Comparison of ENCODE assay signal across 8 cellular contexts in genomic region chr1:160739098-160739511, GRCh38. TPM values are rescaled to one million over a fixed set of nuclear protein-coding genes. Genes with fewer than 3 reads are reported as not detected.
DNase-seq lines count a peak whose midpoint lies in the region; ATAC-seq and TF ChIP-seq lines count a peak whose summit lies in the region.

TSS of gene SLAMF7 (plus strand) at chr1:160739247. CDS start at chr1:160739302, 55 bp downstream.

- DNase-seq in activated gamma-delta T cell treated with Interleukin-2 at 50 U/mL for 16 hours: peak; percentile 43
- DNase-seq in activated gamma-delta T cell (lab: John Stamatoyannopoulos, UW): no peak
- DNase-seq in SK-MEL-5 (ENCODE audit: low read depth, low spot score): peak; percentile 54
- no peak for DNase-seq in brain microvascular endothelial cell
- DNase-seq in WTC11 (ENCODE audit: low spot score): no peak
- DNase-seq in SJCRH30: no peak

- H3K4me3 ChIP-seq in mucosa of rectum (ENCODE audit: low read length in 2 of 2): peak within 1 kb of the TSS; percentile 15 to 65
- no peak within 1 kb of the TSS for H3K4me3 ChIP-seq in brain microvascular endothelial cell (ENCODE audit: low read depth, low read length)
- H3K4me3 ChIP-seq in SJCRH30: no peak within 1 kb of the TSS

- in situ Hi-C loops in SK-MEL-5 (cut with HindIII; ENCODE audit: low pct_unique_long_range_greater_than_20kb, low sequenced_read_pairs): no loop called here
- in situ Hi-C loops in brain microvascular endothelial cell (cut with HindIII; ENCODE audit: low pct_ligation_motif_present, low sequenced_read_pairs): no loop called here

- peak within 1 kb of the TSS in 1 of 2 donors; percentile 34 for H3K9ac ChIP-seq in mucosa of rectum (ENCODE audit: low read depth in 1 of 2, low read length in 2 of 2)

- H3K27me3 ChIP-seq in mucosa of rectum (ENCODE audit: control insufficient read depth in 2 of 2, insufficient read depth in 2 of 2, low read length in 2 of 2) (no peaks in the 10 kb centered on the region), brain microvascular endothelial cell (replicated peaks) (no peaks in the 10 kb centered on the region), SJCRH30 (no peaks in the 10 kb centered on the region)

- no peak within 1 kb of the TSS for H3K27ac Mint-ChIP-seq in WTC11

- H3K36me3 Mint-ChIP-seq in WTC11: peaks cover 20% of the 10 kb centered on the region

- POLR2A ChIA-PET in WTC11 (lab: Charles Lee): no interaction called here

- ATAC-seq in HG02943 (IDR thresholded peaks at IDR 0.05; ENCODE audit: low read depth, unreplicated experiment): peak; percentile 55
- ATAC-seq in WTC11: no peak

- CTCF ChIA-PET in WTC11 (lab: Charles Lee): interaction anchor here (2.0 kb wide), 1 partner anchor 38 kb away, joined by 4 read pairs; no protein-coding TSS in a partner anchor

- TF ChIP-seq CTCF in brain microvascular endothelial cell (IDR thresholded peaks at IDR 0.05; ENCODE audit: low read depth, low read length, missing control alignments): no peak
- TF ChIP-seq CTCF in WTC11 (IDR thresholded peaks at IDR 0.05): no peak

- H3K4me1 ChIP-seq in mucosa of rectum (ENCODE audit: control insufficient read depth in 2 of 2, insufficient read depth in 2 of 2, low read length in 2 of 2) (no peaks in the 10 kb centered on the region), SJCRH30 (peaks cover 12% of the 10 kb centered on the region)

- no peaks in the 10 kb centered on the region for H3K36me3 ChIP-seq in mucosa of rectum (ENCODE audit: control insufficient read depth in 2 of 2, insufficient read depth in 2 of 2, low read length in 2 of 2)
- no peaks in the 10 kb centered on the region for H3K36me3 ChIP-seq in brain microvascular endothelial cell (replicated peaks)
- no peaks in the 10 kb centered on the region for H3K36me3 ChIP-seq in SJCRH30

- H3K9me3 Mint-ChIP-seq in WTC11: peaks cover 35% of the 10 kb centered on the region

- H3K27me3 Mint-ChIP-seq in WTC11 (ENCODE audit: low read depth): peaks cover 9% of the 10 kb centered on the region; the same call in 1 of the 2 replicates

- H3K4me3 Mint-ChIP-seq in WTC11: no peak within 1 kb of the TSS

- no peaks in the 10 kb centered on the region for H3K9me3 ChIP-seq in mucosa of rectum (ENCODE audit: control insufficient read depth in 2 of 2, low read length in 2 of 2)
- H3K9me3 ChIP-seq in SJCRH30 (replicated peaks): no peaks in the 10 kb centered on the region

- H3K4me1 Mint-ChIP-seq in WTC11: no peaks in the 10 kb centered on the region

- H3K27ac ChIP-seq in mucosa of rectum (ENCODE audit: low read depth in 2 of 2, low read length in 2 of 2): peak within 1 kb of the TSS; percentile 47 to 49
- H3K27ac ChIP-seq in brain microvascular endothelial cell: no peak within 1 kb of the TSS
- no peak within 1 kb of the TSS for H3K27ac ChIP-seq in SJCRH30

TF ChIP-seq in WTC11, 78 proteins besides CTCF, POLR2A, EP300 and RAD21 (continues in another document):
- TF ChIP-seq ZNF281 (CRISPR knock-in tag; IDR thresholded peaks at IDR 0.05): no peak
- no peak for TF ChIP-seq ZNF232 (CRISPR knock-in tag; IDR thresholded peaks at IDR 0.05)
- TF ChIP-seq GABPB1 (CRISPR knock-in tag; IDR thresholded peaks at IDR 0.05): no peak
- TF ChIP-seq USF2 (CRISPR knock-in tag; IDR thresholded peaks at IDR 0.05): no peak
- no peak for TF ChIP-seq SMAD4 (CRISPR knock-in tag; IDR thresholded peaks at IDR 0.05)
- no peak for TF ChIP-seq CDX4 (CRISPR knock-in tag; IDR thresholded peaks at IDR 0.05; ENCODE audit: borderline replicate concordance)
- TF ChIP-seq ZNF512 (CRISPR knock-in tag; IDR thresholded peaks at IDR 0.05; ENCODE audit: borderline replicate concordance): no peak
- TF ChIP-seq ESRRA (CRISPR knock-in tag; IDR thresholded peaks at IDR 0.05; ENCODE audit: borderline replicate concordance): no peak
- no peak for TF ChIP-seq ZBTB21 (CRISPR knock-in tag; IDR thresholded peaks at IDR 0.05; ENCODE audit: borderline replicate concordance)
- TF ChIP-seq FOXP4 (CRISPR knock-in tag; IDR thresholded peaks at IDR 0.05): no peak
- TF ChIP-seq ZNF671 (CRISPR knock-in tag; IDR thresholded peaks at IDR 0.05): no peak
- no peak for TF ChIP-seq ZNF425 (CRISPR knock-in tag; conservative IDR thresholded peaks at IDR 0.05)

RNA-seq across cellular contexts. Expression of gene SLAMF7, which starts in this region (rescaled TPM):
- 7.9 TPM in 2 replicates for total RNA-seq in SK-MEL-5 (2014; rRNA removed; shearing (Covaris generic))
- polyA plus RNA-seq in SK-MEL-5 (2015; cell fraction: cytosol; rRNA removed): 7.4 and 8.0 TPM in 2 replicates
- polyA plus RNA-seq in SK-MEL-5 (2015; cell fraction: nucleus; rRNA removed): 5.5 and 6.7 TPM in 2 replicates
- 0.07 to 0.15 TPM in 2 of 3 replicates, not detected in the other for total RNA-seq in WTC11 (2021)
- not detected in 2 replicates for total RNA-seq in SJCRH30 (2014; rRNA removed; shearing (Covaris generic))

Comparison
In these comparisons a context has a peak if more than half of its experiments do, and no peak if none do; other contexts are left out.
1. DNase-seq: peak in activated gamma-delta T cell treated with Interleukin-2 at 50 U/mL for 16 hours (single experiment) and SK-MEL-5 (single experiment); none in activated gamma-delta T cell (single experiment), brain microvascular endothelial cell (single experiment), WTC11 (single experiment) and SJCRH30 (0 of 2).
2. H3K27ac ChIP-seq: peak in mucosa of rectum (2 of 2); none in brain microvascular endothelial cell (single experiment) and SJCRH30 (single experiment).
3. H3K4me3 ChIP-seq: peak in mucosa of rectum (2 of 2); none in brain microvascular endothelial cell (single experiment) and SJCRH30 (single experiment).